1 cellular context compared by ENCODE assay signal in the genomic region with DNA sequence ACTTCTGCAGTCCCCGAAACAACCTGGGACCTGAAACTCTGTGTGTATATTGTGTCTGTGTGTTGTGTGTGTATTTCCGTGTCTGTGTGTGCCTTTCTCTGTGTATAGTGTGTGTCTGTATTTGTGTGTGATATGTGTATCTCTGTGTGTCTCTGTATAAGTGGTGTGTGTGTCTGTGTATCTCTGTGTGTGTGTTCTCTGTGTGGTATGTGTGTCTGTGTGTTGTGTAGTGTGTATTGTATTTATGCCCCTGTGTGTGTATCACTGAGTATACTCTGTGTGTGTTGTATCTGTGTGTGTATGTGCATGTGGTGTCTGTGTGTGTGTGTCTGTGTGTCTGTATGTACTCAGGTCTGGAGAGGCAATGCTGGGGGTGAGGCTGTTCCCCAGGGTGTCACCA.
TF ChIP-seq lines count a peak whose summit lies in the region.

No MANE protein-coding gene starts in this region.

TF ChIP-seq in GM12878, 131 proteins besides CTCF, POLR2A, EP300 and RAD21:
- TF ChIP-seq KAT2A (conservative IDR thresholded peaks at IDR 0.05; ENCODE audit: control insufficient read depth, low read depth, low read length) (no peak), HDGF (IDR thresholded peaks at IDR 0.05) (peak; percentile 62; the same call in 1 of the 2 replicates), NR2F1 (conservative IDR thresholded peaks at IDR 0.05) (no peak), STAT1 (conservative IDR thresholded peaks at IDR 0.05) (no peak), IRF4 (IDR thresholded peaks at IDR 0.05; ENCODE audit: low read depth, low read length) (no peak)
- TF ChIP-seq, protein P1, sequence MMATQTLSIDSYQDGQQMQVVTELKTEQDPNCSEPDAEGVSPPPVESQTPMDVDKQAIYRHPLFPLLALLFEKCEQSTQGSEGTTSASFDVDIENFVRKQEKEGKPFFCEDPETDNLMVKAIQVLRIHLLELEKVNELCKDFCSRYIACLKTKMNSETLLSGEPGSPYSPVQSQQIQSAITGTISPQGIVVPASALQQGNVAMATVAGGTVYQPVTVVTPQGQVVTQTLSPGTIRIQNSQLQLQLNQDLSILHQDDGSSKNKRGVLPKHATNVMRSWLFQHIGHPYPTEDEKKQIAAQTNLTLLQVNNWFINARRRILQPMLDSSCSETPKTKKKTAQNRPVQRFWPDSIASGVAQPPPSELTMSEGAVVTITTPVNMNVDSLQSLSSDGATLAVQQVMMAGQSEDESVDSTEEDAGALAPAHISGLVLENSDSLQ (IDR thresholded peaks at IDR 0.05), result no peak
